In the genomic region with DNA sequence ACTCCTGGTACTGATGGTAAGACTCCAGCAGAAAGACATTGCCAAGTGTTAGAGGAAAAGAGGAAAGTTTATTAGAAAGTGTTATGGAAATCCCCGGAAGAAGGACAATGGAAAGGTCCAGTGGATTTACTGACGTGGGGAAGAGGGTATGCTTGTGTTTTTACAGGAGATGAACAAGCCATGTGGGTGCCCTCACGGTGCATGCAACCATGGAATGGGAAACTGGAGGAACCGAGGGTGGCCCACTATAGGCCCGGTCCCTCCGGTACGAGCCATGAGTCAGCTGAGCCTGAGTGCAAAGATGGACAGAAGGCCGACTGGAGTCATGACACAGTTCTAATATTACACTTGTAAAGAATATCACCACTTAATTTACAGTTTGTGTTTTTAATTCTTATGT, we compare ENCODE assay signal across 24 cellular contexts.
"Had no signal": no experiment of that assay in that cellular context is flagged by ENCODE, and none has a peak within 500 bp of the region (broad histone marks: within the 10 kb centered on the region; RNA-seq: fewer than 3 reads in every experiment).

No MANE protein-coding gene starts in this region.

- H3K4me3 Mint-ChIP-seq: mesothelial cell of epicardium; naive B cell; natural killer cell; stimulated activated naive CD8-positive, alpha-beta T cell treated with anti-CD3 and anti-CD28 coated beads, Interleukin-15, Interleukin-2, amounts not matched to agents 100 ng/mL and 50 ng/mL, for 24 hours; type B pancreatic cell had no signal

- ATAC-seq: natural killer cell, right cardiac atrium, sciatic nerve had no signal

- H3K9me3 ChIP-seq: left ventricle myocardium inferior, ovary, prostate gland, suprapubic skin, thoracic aorta, tibial artery, uterus had no signal

- H3K4me3 ChIP-seq: left ventricle myocardium inferior, lung, ovary, prostate gland, skin epidermis, suprapubic skin, thoracic aorta, tibial artery, uterus had no signal

- H3K36me3 Mint-ChIP-seq: natural killer cell, type B pancreatic cell had no signal

- H3K4me1 Mint-ChIP-seq: naive B cell, natural killer cell had no signal

- H3K36me3 ChIP-seq: left ventricle myocardium inferior, ovary, prostate gland, suprapubic skin, thoracic aorta, tibial artery, uterus had no signal

- H3K9me3 Mint-ChIP-seq: natural killer cell; stimulated activated naive CD8-positive, alpha-beta T cell treated with anti-CD3 and anti-CD28 coated beads, Interleukin-15, Interleukin-2, amounts not matched to agents 100 ng/mL and 50 ng/mL, for 24 hours; type B pancreatic cell had no signal

- H3K27ac Mint-ChIP-seq: mesothelial cell of epicardium; naive B cell; natural killer cell; stimulated activated naive CD8-positive, alpha-beta T cell treated with anti-CD3 and anti-CD28 coated beads, Interleukin-15, Interleukin-2, amounts not matched to agents 100 ng/mL and 50 ng/mL, for 24 hours; type B pancreatic cell had no signal

- H3K27ac ChIP-seq: left ventricle myocardium inferior, ovary, prostate gland, skin epidermis, suprapubic skin, thoracic aorta, tibial artery, uterus had no signal

- DNase-seq: islet precursor cell; left ventricle myocardium inferior; mesendoderm; naive B cell; natural killer cell; ovary; retina; right cardiac atrium; stimulated activated CD4-positive, alpha-beta T cell treated with anti-CD3 and anti-CD28 coated beads, Interleukin-12 subunit alpha, Interleukin-12 subunit beta, amount 100 ng/mL, for 4 hours; stimulated activated CD4-positive, alpha-beta T cell treated with anti-CD3 and anti-CD28 coated beads, Interleukin-15, amount 100 ng/mL, for 24 hours; stimulated activated CD4-positive, alpha-beta T cell treated with anti-CD3 and anti-CD28 coated beads, Interleukin-2, amount 100 ng/mL, for 24 hours; stimulated activated CD4-positive, alpha-beta T cell treated with anti-CD3 and anti-CD28 coated beads, Interleukin-4, amount 100 ng/mL, for 1 hour; stimulated activated naive CD4-positive, alpha-beta T cell; tibial artery; uterus had no signal

- H3K27me3 Mint-ChIP-seq: naive B cell; stimulated activated naive CD8-positive, alpha-beta T cell treated with anti-CD3 and anti-CD28 coated beads, Interleukin-15, Interleukin-2, amounts not matched to agents 100 ng/mL and 50 ng/mL, for 24 hours; type B pancreatic cell had no signal

- H3K4me1 ChIP-seq: left ventricle myocardium inferior, prostate gland, suprapubic skin, uterus had no signal

- H3K27me3 ChIP-seq: ovary, suprapubic skin, tibial artery, uterus had no signal
